In genomic region chr11:124080319-124081001, GRCh38 we compare ENCODE assay signal across 1 cellular context.
A peak's percentile ranks its signal among the peaks of the same experiment; 100 is the strongest.
TF ChIP-seq lines count a peak whose summit lies in the region.

No MANE protein-coding gene starts in this region.

TF ChIP-seq in K562, 482 proteins besides CTCF, POLR2A, EP300 and RAD21:
- no peak for TF ChIP-seq ZBTB17 (CRISPR knock-in tag; IDR thresholded peaks at IDR 0.05)
- no peak for TF ChIP-seq ZBTB40 (IDR thresholded peaks at IDR 0.05)
- no peak for TF ChIP-seq ZBTB40 (CRISPR knock-in tag; IDR thresholded peaks at IDR 0.05)
- TF ChIP-seq, protein P1, sequence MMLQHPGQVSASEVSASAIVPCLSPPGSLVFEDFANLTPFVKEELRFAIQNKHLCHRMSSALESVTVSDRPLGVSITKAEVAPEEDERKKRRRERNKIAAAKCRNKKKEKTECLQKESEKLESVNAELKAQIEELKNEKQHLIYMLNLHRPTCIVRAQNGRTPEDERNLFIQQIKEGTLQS (IDR thresholded peaks at IDR 0.05): peak; percentile 29; the same call in 1 of the 2 replicates
- TF ChIP-seq, protein P1 (CRISPR knock-in tag; conservative IDR thresholded peaks at IDR 0.05): no peak
- TF ChIP-seq FOXA1 (IDR thresholded peaks at IDR 0.05; ENCODE audit: borderline replicate concordance): no peak
- TF ChIP-seq HBP1 (CRISPR knock-in tag; IDR thresholded peaks at IDR 0.05): no peak
- TF ChIP-seq SRF (CRISPR knock-in tag; IDR thresholded peaks at IDR 0.05): 0 out of 4 replicates have a peak, but pooled peaks of 1 of the 2 experiments have one; percentile 21
- TF ChIP-seq ETV1 (tag; conservative IDR thresholded peaks at IDR 0.05; ENCODE audit: low read depth): peak; percentile 23; the same call in 1 of the 2 replicates
- TF ChIP-seq CEBPG (CRISPR knock-in tag; IDR thresholded peaks at IDR 0.05): no peak
- peak in 1 of 2 experiments; percentile 59; a peak in 1 of 4 replicates for TF ChIP-seq CEBPG (tag; conservative IDR thresholded peaks at IDR 0.05 in 1 of 2, IDR thresholded peaks at IDR 0.05 in 1 of 2)
- no peak for TF ChIP-seq HMG20A (CRISPR knock-in tag; conservative IDR thresholded peaks at IDR 0.05)
- TF ChIP-seq CTBP1 (IDR thresholded peaks at IDR 0.05; ENCODE audit: borderline replicate concordance): no peak
